8 cellular contexts compared by ENCODE assay signal in genomic region chr11:57647960-57648776, GRCh38. TPM values are rescaled to one million over a fixed set of nuclear protein-coding genes. Genes with fewer than 3 reads are reported as not detected.
DNase-seq lines count a peak whose midpoint lies in the region; ATAC-seq and TF ChIP-seq lines count a peak whose summit lies in the region.

No MANE protein-coding gene starts in this region.

- H3K4me3 Mint-ChIP-seq in mesothelial cell of epicardium: peak overlapping the region; percentile 76

- POLR2A ChIA-PET in BJ (lab: Charles Lee): no interaction called here

- peak overlapping the region; percentile 60 for H3K27ac Mint-ChIP-seq in mesothelial cell of epicardium

- no peak for DNase-seq in BJ (ENCODE audit: low read depth)
- peak; percentile 27 to 99 (median 95) for DNase-seq in HUDEP-2 (lab: John Stamatoyannopoulos, UW; ENCODE audit: unreplicated experiment in 76 of 76)
- DNase-seq in anterior cingulate cortex (lab: John Stamatoyannopoulos, UW): peak in 39 of 58 donors; percentile 9 to 82 (median 40)
- DNase-seq in mesothelial cell of epicardium (ENCODE audit: low spot score in 2 of 2, unreplicated experiment in 2 of 2): no peak
- DNase-seq in germinal center (ENCODE audit: low spot score): no peak
- no peak for DNase-seq in foreskin keratinocyte
- no peak for DNase-seq in NCI-H748 treated with DMSO at 0.1 percent for 48 hours (lab: John Stamatoyannopoulos, UW)
- no peak for DNase-seq in NCI-H1048 (lab: John Stamatoyannopoulos, UW)

- H3K27me3 Mint-ChIP-seq in mesothelial cell of epicardium (ENCODE audit: low read depth): no peaks in the 10 kb centered on the region

- no peak overlapping the region for H3K27ac ChIP-seq in foreskin keratinocyte

- H3K36me3 ChIP-seq in BJ (ENCODE audit: control insufficient read depth, insufficient read depth, low read length): peaks cover 2% of the 10 kb centered on the region; the same call in 1 of the 2 replicates

- TF ChIP-seq CTCF in BJ (IDR thresholded peaks at IDR 0.05; ENCODE audit: insufficient read depth, low read depth, low read length) (no peak), mesothelial cell of epicardium (IDR thresholded peaks at IDR 0.05; ENCODE audit: unreplicated experiment) (no peak), foreskin keratinocyte (conservative IDR thresholded peaks at IDR 0.05) (no peak)

- peaks cover 79% of the 10 kb centered on the region for H3K4me1 Mint-ChIP-seq in mesothelial cell of epicardium

- CTCF ChIA-PET in BJ (lab: Yijun Ruan, JAX): interaction anchor here (1.3 to 2.8 kb wide), 4 partner anchors 8 to 188 kb away, joined by 3 to 12 read pairs (median 7); partner anchors contain the start of genes RTN4RL2 and UBE2L6

- ATAC-seq in foreskin keratinocyte: no peak

- H3K9me3 Mint-ChIP-seq in mesothelial cell of epicardium: no peaks in the 10 kb centered on the region

- no peaks in the 10 kb centered on the region for H3K36me3 Mint-ChIP-seq in mesothelial cell of epicardium

- no peaks in the 10 kb centered on the region; the same call in 1 of the 2 replicates for H3K27me3 ChIP-seq in BJ (ENCODE audit: control insufficient read depth, insufficient read depth, low read length)
- peaks cover 42% of the 10 kb centered on the region for H3K27me3 ChIP-seq in foreskin keratinocyte

- H3K4me3 ChIP-seq in BJ (ENCODE audit: low read depth, low read length): peak overlapping the region; percentile 41

- no peaks in the 10 kb centered on the region for H3K4me1 ChIP-seq in foreskin keratinocyte

RNA-seq across cellular contexts. Expression of gene YPEL4, which starts 1.5 kb away (rescaled TPM):
- polyA plus RNA-seq in BJ (2011; rRNA removed) (0.26 TPM in 2 replicates), foreskin keratinocyte (not detected in 2 replicates)
- 0.28 and 0.31 TPM in 2 replicates for polyA minus RNA-seq in BJ (2011; rRNA and poly(A)+ RNA removed)
- total RNA-seq in mesothelial cell of epicardium (0.64 to 1.3 TPM (median 1.1 TPM) in 3 replicates), foreskin keratinocyte (not detected in 2 replicates)

RNA-seq across cellular contexts. Expression of gene CLP1, which starts 9.4 kb away (rescaled TPM):
- polyA plus RNA-seq in BJ (2011; rRNA removed) (19.0 and 19.6 TPM in 2 replicates), foreskin keratinocyte (18.9 and 21.6 TPM in 2 replicates)
- polyA minus RNA-seq in BJ (2011; rRNA and poly(A)+ RNA removed): 6.2 and 13.7 TPM in 2 replicates
- total RNA-seq in mesothelial cell of epicardium (18.4 to 19.6 TPM (median 19.5 TPM) in 3 replicates), foreskin keratinocyte (22.4 and 23.7 TPM in 2 replicates)

RNA-seq across cellular contexts. Expression of gene ZDHHC5, which starts 19.7 kb away (rescaled TPM):
- 61.4 and 76.7 TPM in 2 replicates for polyA plus RNA-seq in BJ (2011; rRNA removed)
- polyA minus RNA-seq in BJ (2011; rRNA and poly(A)+ RNA removed): 69.2 and 80.3 TPM in 2 replicates
- 53.9 to 57.1 TPM (median 54.2 TPM) in 3 replicates for total RNA-seq in mesothelial cell of epicardium
- 63.0 and 67.9 TPM in 2 replicates for total RNA-seq in foreskin keratinocyte
- 41.0 and 45.1 TPM in 2 replicates for polyA plus RNA-seq in foreskin keratinocyte

RNA-seq across cellular contexts. Expression of gene SERPING1, which starts 50.7 kb away (rescaled TPM):
- 92.4 and 119 TPM in 2 replicates for polyA plus RNA-seq in BJ (2011; rRNA removed)
- 27.7 and 29.1 TPM in 2 replicates for polyA minus RNA-seq in BJ (2011; rRNA and poly(A)+ RNA removed)
- 136 to 154 TPM (median 146 TPM) in 3 replicates for total RNA-seq in mesothelial cell of epicardium
- 13.0 and 14.1 TPM in 2 replicates for total RNA-seq in foreskin keratinocyte
- 21.7 and 23.2 TPM in 2 replicates for polyA plus RNA-seq in foreskin keratinocyte

Comparison
In these comparisons a context has a peak if more than half of its experiments do, and no peak if none do; other contexts are left out.
1. DNase-seq: peak in HUDEP-2 (76 of 76) and anterior cingulate cortex (39 of 58); none in BJ (single experiment), mesothelial cell of epicardium (0 of 2), germinal center (single experiment), foreskin keratinocyte (0 of 2), NCI-H748 treated with DMSO at 0.1 percent for 48 hours (single experiment) and NCI-H1048 (single experiment).